Comparison of ENCODE assay signal across 9 cellular contexts in the genomic region with DNA sequence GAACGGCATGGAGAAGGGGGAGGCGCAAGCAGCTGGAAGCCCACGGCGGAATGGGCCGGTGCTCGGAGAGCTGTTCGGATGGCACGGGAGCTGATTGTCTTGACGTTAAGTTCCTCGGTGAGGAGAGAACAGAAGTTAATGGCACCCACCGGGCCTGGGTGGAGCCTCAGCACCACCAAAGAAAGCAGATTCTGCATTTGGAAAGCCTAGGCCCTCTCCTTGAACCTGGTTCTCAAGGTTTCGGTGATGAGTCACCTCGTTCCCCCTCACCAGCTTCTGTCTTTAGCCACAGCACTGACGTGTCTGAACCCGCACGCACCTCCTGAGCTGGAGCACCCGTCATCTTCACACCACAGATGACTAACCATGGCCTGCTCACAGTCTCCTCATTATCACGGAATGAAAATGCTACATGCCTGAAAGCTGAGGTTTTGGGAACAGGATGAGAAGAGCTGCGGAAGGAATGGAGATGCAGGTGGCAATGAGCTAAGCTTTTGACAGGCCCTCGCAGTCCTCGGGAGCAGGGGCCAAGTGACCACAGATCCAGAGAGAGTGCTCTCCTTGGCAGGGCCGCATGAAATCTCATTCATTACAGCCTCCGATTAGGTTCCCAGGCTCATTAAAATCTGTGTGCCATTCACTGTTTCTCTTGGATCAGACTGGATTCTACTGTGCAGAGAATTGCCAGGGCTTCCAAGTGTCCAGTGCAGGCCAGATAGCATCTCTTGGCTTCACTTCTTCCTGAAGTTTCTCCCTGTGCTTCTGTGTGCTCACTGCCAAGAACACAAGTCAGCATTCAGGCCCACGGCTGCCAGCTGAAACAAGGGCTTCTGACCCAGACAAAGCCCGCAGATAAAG.
A peak's percentile ranks its signal among the peaks of the same experiment; 100 is the strongest.
DNase-seq lines count a peak whose midpoint lies in the region; ATAC-seq and TF ChIP-seq lines count a peak whose summit lies in the region.
"Had no signal": no experiment of that assay in that cellular context is flagged by ENCODE, and none has a peak within 500 bp of the region (broad histone marks: within the 10 kb centered on the region; RNA-seq: fewer than 3 reads in every experiment).

No MANE protein-coding gene starts in this region.

- H3K27ac ChIP-seq in Panc1 (ENCODE audit: low read length) = no peak overlapping the region
- peak overlapping the region; percentile 85 to 89 for H3K27ac ChIP-seq in uterus

- peak; percentile 96 for DNase-seq in AG08395 (ENCODE audit: low spot score)
- DNase-seq in Panc1 (ENCODE audit: low read depth, low spot score) = peak; percentile 92
- DNase-seq in cerebellar cortex (ENCODE audit: low spot score) = peak; percentile 65
- no peak for DNase-seq in natural killer cell treated with Interleukin-12 subunit alpha and Interleukin-12 subunit beta and Interleukin-15 and Interleukin-18, amount 100 ng/mL, for 72 hours (ENCODE audit: low spot score)
- peak; percentile 61 to 83 for DNase-seq in uterus
- no peak for DNase-seq in SHP77 treated with DMSO at 0.1 percent for 48 hours (lab: John Stamatoyannopoulos, UW)
- no peak for DNase-seq in NCI-H1048 (lab: John Stamatoyannopoulos, UW)

- H3K9me3 ChIP-seq in Panc1 (ENCODE audit: control insufficient read depth, insufficient read depth, low read depth, low read length) (no peaks in the 10 kb centered on the region), uterus (no peaks in the 10 kb centered on the region)

- TF ChIP-seq POLR2A in uterus (IDR thresholded peaks at IDR 0.05) = no peak

- intact Hi-C loops in Panc1 (cut with micrococcal nuclease; ENCODE audit: unreplicated experiment) = no loop called here
- intact Hi-C loops in uterus (cut with DNase I; ENCODE audit: low total_unique reads) = no loop called here

- POLR2A ChIA-PET in Panc1 (lab: Charles Lee) = no interaction called here

- no peak overlapping the region for H3K4me3 ChIP-seq in Panc1 (ENCODE audit: low read depth in 2 of 2, low read length in 2 of 2)
- no peak overlapping the region for H3K4me3 ChIP-seq in uterus

- no peaks in the 10 kb centered on the region for H3K36me3 Mint-ChIP-seq in natural killer cell treated with Interleukin-12 subunit alpha and Interleukin-12 subunit beta and Interleukin-15 and Interleukin-18, amount 100 ng/mL, for 72 hours

- peak overlapping the region in 1 of 2 donors; percentile 34 for H3K27ac Mint-ChIP-seq in natural killer cell treated with Interleukin-12 subunit alpha and Interleukin-12 subunit beta and Interleukin-15 and Interleukin-18, amount 100 ng/mL, for 72 hours
- H3K27ac Mint-ChIP-seq: dendritic cell treated with granulocyte-macrophage colony-stimulating factor and Interleukin-4, amounts not matched to agents 40 ng/mL and 50 ng/mL, for 4 days had no signal

- H3K27me3 Mint-ChIP-seq in natural killer cell treated with Interleukin-12 subunit alpha and Interleukin-12 subunit beta and Interleukin-15 and Interleukin-18, amount 100 ng/mL, for 72 hours = peaks cover 0 to 12% of the 10 kb centered on the region in 2 donors

- no peaks in the 10 kb centered on the region for H3K9me3 Mint-ChIP-seq in natural killer cell treated with Interleukin-12 subunit alpha and Interleukin-12 subunit beta and Interleukin-15 and Interleukin-18, amount 100 ng/mL, for 72 hours
- H3K9me3 Mint-ChIP-seq: dendritic cell treated with granulocyte-macrophage colony-stimulating factor and Interleukin-4, amounts not matched to agents 40 ng/mL and 50 ng/mL, for 4 days had no signal

- peak overlapping the region; percentile 55 for H3K4me3 Mint-ChIP-seq in natural killer cell treated with Interleukin-12 subunit alpha and Interleukin-12 subunit beta and Interleukin-15 and Interleukin-18, amount 100 ng/mL, for 72 hours
- H3K4me3 Mint-ChIP-seq: dendritic cell treated with granulocyte-macrophage colony-stimulating factor and Interleukin-4, amounts not matched to agents 40 ng/mL and 50 ng/mL, for 4 days had no signal

- H3K27me3 ChIP-seq in Panc1 (ENCODE audit: control insufficient read depth, insufficient read depth, low read length) (peaks cover 15% of the 10 kb centered on the region), uterus (no peaks in the 10 kb centered on the region)

- H3K36me3 ChIP-seq in Panc1 (ENCODE audit: control insufficient read depth, insufficient read depth, low read length) = no peaks in the 10 kb centered on the region
- H3K36me3 ChIP-seq in uterus = no peaks in the 10 kb centered on the region

- no peaks in the 10 kb centered on the region for H3K4me1 ChIP-seq in Panc1 (ENCODE audit: control insufficient read depth, insufficient read depth, low read length)
- H3K4me1 ChIP-seq in uterus = no peaks in the 10 kb centered on the region

- CTCF ChIA-PET in Panc1 (lab: Charles Lee) = no interaction called here

- peaks cover 0 to 18% of the 10 kb centered on the region in 2 donors for H3K4me1 Mint-ChIP-seq in natural killer cell treated with Interleukin-12 subunit alpha and Interleukin-12 subunit beta and Interleukin-15 and Interleukin-18, amount 100 ng/mL, for 72 hours (ENCODE audit: low read depth in 2 of 2)

- BruUV-seq in Panc1 (replicated peaks; lab: Mats Ljungman, UMichigan) = no TSS peak

- TF ChIP-seq CTCF in Panc1 (IDR thresholded peaks at IDR 0.05) (no peak), uterus (IDR thresholded peaks at IDR 0.05) (no peak)

- peak; percentile 90 for ATAC-seq in GM21528 (IDR thresholded peaks at IDR 0.05; ENCODE audit: low FRiP score, unreplicated experiment)
- ATAC-seq in Panc1 = peak; percentile 75
- ATAC-seq in natural killer cell treated with Interleukin-12 subunit alpha and Interleukin-12 subunit beta and Interleukin-15 and Interleukin-18, amount 100 ng/mL, for 72 hours = peak; percentile 72 to 97

- in situ Hi-C loops in Panc1 (cut with HindIII; ENCODE audit: low pct_unique_long_range_greater_than_20kb, low sequenced_read_pairs) = no loop called here

Comparison
In these comparisons a context has a peak if more than half of its experiments do, and no peak if none do; other contexts are left out.
1. DNase-seq: peak in AG08395 (single experiment), Panc1 (single experiment), cerebellar cortex (single experiment) and uterus (2 of 2); none in natural killer cell treated with Interleukin-12 subunit alpha and Interleukin-12 subunit beta and Interleukin-15 and Interleukin-18, amount 100 ng/mL, for 72 hours (single experiment), SHP77 treated with DMSO at 0.1 percent for 48 hours (single experiment) and NCI-H1048 (single experiment).
2. Peak in every context shown above with its lines, with median percentiles within 50 percentile points of each other: ATAC-seq.